Comparison of ENCODE assay signal across 20 cellular contexts in the genomic region with DNA sequence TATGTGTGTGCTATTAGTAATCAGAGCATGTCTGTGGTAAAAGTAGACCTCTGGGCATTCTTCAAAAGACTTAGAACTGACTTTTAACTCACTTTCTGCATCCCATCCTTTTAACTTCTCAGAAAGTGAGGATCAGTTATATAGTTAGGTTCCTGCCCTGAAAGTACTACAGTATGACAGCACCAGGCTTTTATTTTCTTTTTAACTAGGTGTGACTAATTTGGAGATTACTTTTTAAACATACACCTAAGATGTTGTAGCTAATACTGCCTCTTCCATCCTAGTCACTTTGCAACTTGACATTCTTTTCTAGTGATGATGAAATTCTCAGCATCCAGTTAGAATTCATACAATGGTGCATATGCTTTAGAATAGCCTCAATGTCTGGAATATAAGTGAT. TPM values are rescaled to one million over a fixed set of nuclear protein-coding genes. Genes with fewer than 3 reads are reported as not detected.
DNase-seq lines count a peak whose midpoint lies in the region; ATAC-seq and TF ChIP-seq lines count a peak whose summit lies in the region.
"Had no signal": no experiment of that assay in that cellular context is flagged by ENCODE, and none has a peak within 500 bp of the region (broad histone marks: within the 10 kb centered on the region; RNA-seq: fewer than 3 reads in every experiment).

No MANE protein-coding gene starts in this region.

- peak overlapping the region; percentile 25 for H3K4me3 Mint-ChIP-seq in activated T-cell treated with anti-CD3 and anti-CD28 coated beads, Interleukin-2, amount 50 U/mL, for 24 hours
- no peak overlapping the region for H3K4me3 Mint-ChIP-seq in activated naive CD8-positive, alpha-beta T cell treated with anti-CD3 and anti-CD28 coated beads for 36 hours
- H3K4me3 Mint-ChIP-seq in stimulated activated effector memory CD8-positive, alpha-beta T cell treated with anti-CD3 and anti-CD28 coated beads, Interleukin-12 subunit alpha, Interleukin-12 subunit beta, amount 100 ng/mL, for 72 hours: peak overlapping the region; percentile 86
- H3K4me3 Mint-ChIP-seq in MCF 10A (ENCODE audit: unreplicated experiment): no peak overlapping the region
- H3K4me3 Mint-ChIP-seq: mesothelial cell of epicardium had no signal

- intact Hi-C loops in MCF 10A (cut with micrococcal nuclease): no loop called here

- no peak overlapping the region for H3K4me3 ChIP-seq in HL-60 (replicated peaks; ENCODE audit: insufficient read depth, low read length)
- H3K4me3 ChIP-seq: ascending aorta, esophagus squamous epithelium, SK-N-MC had no signal

- H3K27ac ChIP-seq in HL-60 (replicated peaks): peak overlapping the region; percentile 90
- H3K27ac ChIP-seq: ascending aorta, esophagus squamous epithelium, SK-N-MC had no signal

- peak; percentile 70 for ATAC-seq in stimulated activated effector memory CD8-positive, alpha-beta T cell treated with anti-CD3 and anti-CD28 coated beads, Interleukin-12 subunit alpha, Interleukin-12 subunit beta, amount 100 ng/mL, for 72 hours
- ATAC-seq in HG03354 (IDR thresholded peaks at IDR 0.05; ENCODE audit: poor library complexity, severe bottlenecking, unreplicated experiment): no peak
- ATAC-seq: left colon had no signal

- no TSS peak for BruUV-seq in MCF 10A (replicated peaks; lab: Mats Ljungman, UMichigan)

- no peaks in the 10 kb centered on the region for H3K27me3 Mint-ChIP-seq in activated T-cell treated with anti-CD3 and anti-CD28 coated beads, Interleukin-2, amount 50 U/mL, for 24 hours
- no peaks in the 10 kb centered on the region for H3K27me3 Mint-ChIP-seq in activated naive CD8-positive, alpha-beta T cell treated with anti-CD3 and anti-CD28 coated beads for 36 hours
- no peaks in the 10 kb centered on the region for H3K27me3 Mint-ChIP-seq in MCF 10A (ENCODE audit: insufficient read depth, unreplicated experiment)

- CTCF ChIA-PET in MCF 10A (lab: Yijun Ruan, JAX): no interaction called here

- POLR2A ChIA-PET in MCF 10A (lab: Yijun Ruan, JAX): no interaction called here

- H3K4me1 Mint-ChIP-seq in activated T-cell treated with anti-CD3 and anti-CD28 coated beads, Interleukin-2, amount 50 U/mL, for 24 hours (ENCODE audit: low read depth): peaks cover 93% of the 10 kb centered on the region
- H3K4me1 Mint-ChIP-seq in activated naive CD8-positive, alpha-beta T cell treated with anti-CD3 and anti-CD28 coated beads for 36 hours: peaks cover 85% of the 10 kb centered on the region
- peaks cover 94% of the 10 kb centered on the region for H3K4me1 Mint-ChIP-seq in stimulated activated effector memory CD8-positive, alpha-beta T cell treated with anti-CD3 and anti-CD28 coated beads, Interleukin-12 subunit alpha, Interleukin-12 subunit beta, amount 100 ng/mL, for 72 hours
- H3K4me1 Mint-ChIP-seq in MCF 10A (ENCODE audit: insufficient read depth, unreplicated experiment): no peaks in the 10 kb centered on the region

- TF ChIP-seq CTCF in HL-60 (IDR thresholded peaks at IDR 0.05; ENCODE audit: insufficient read depth, low read length): no peak
- TF ChIP-seq CTCF in MCF 10A (IDR thresholded peaks at IDR 0.05; ENCODE audit: unreplicated experiment): no peak

- H3K27me3 ChIP-seq in HL-60 (ENCODE audit: insufficient read depth, poor library complexity, severe bottlenecking): no peaks in the 10 kb centered on the region
- H3K27me3 ChIP-seq: ascending aorta had no signal

- H3K27ac Mint-ChIP-seq in activated T-cell treated with anti-CD3 and anti-CD28 coated beads, Interleukin-2, amount 50 U/mL, for 24 hours: peak overlapping the region; percentile 92
- H3K27ac Mint-ChIP-seq in activated naive CD8-positive, alpha-beta T cell treated with anti-CD3 and anti-CD28 coated beads for 36 hours: peak overlapping the region; percentile 97
- H3K27ac Mint-ChIP-seq in stimulated activated effector memory CD8-positive, alpha-beta T cell treated with anti-CD3 and anti-CD28 coated beads, Interleukin-12 subunit alpha, Interleukin-12 subunit beta, amount 100 ng/mL, for 72 hours: peak overlapping the region; percentile 98
- no peak overlapping the region for H3K27ac Mint-ChIP-seq in MCF 10A (ENCODE audit: low read depth, unreplicated experiment)
- H3K27ac Mint-ChIP-seq: mesothelial cell of epicardium had no signal

- no peak for DNase-seq in activated T-cell treated with anti-CD3 and anti-CD28 coated beads, Interleukin-2, amount 50 U/mL, for 24 hours
- no peak for DNase-seq in activated T-cell treated with anti-CD3 and anti-CD28 coated beads, Interleukin-2, amount 50 U/mL, for 48 hours
- no peak for DNase-seq in HL-60 (ENCODE audit: low read depth in 1 of 2, low spot score in 1 of 2)
- no peak for DNase-seq in activated naive CD8-positive, alpha-beta T cell treated with anti-CD3 and anti-CD28 coated beads for 36 hours
- no peak for DNase-seq in stimulated activated effector memory CD8-positive, alpha-beta T cell treated with anti-CD3 and anti-CD28 coated beads, Interleukin-12 subunit alpha, Interleukin-12 subunit beta, amount 100 ng/mL, for 72 hours (ENCODE audit: low spot score in 2 of 2)
- DNase-seq in MCF 10A (ENCODE audit: unreplicated experiment): no peak
- no peak for DNase-seq in stimulated activated CD4-positive, alpha-beta T cell treated with anti-CD3 and anti-CD28 coated beads, Interleukin-2, amount 100 ng/mL, for 24 hours
- DNase-seq: cerebellar nuclear complex; DMS79; effector CD8-positive, alpha-beta T cell; esophagus squamous epithelium; Karpas-422; left colon; NCI-H1092 treated with DMSO at 0.1 percent for 48 hours; NCI-H2081 treated with DMSO at 0.1 percent for 48 hours; NCI-H510A had no signal

- peaks cover 2% of the 10 kb centered on the region for H3K9me3 Mint-ChIP-seq in activated T-cell treated with anti-CD3 and anti-CD28 coated beads, Interleukin-2, amount 50 U/mL, for 24 hours
- H3K9me3 Mint-ChIP-seq in activated naive CD8-positive, alpha-beta T cell treated with anti-CD3 and anti-CD28 coated beads for 36 hours: peaks cover 4% of the 10 kb centered on the region
- peaks cover 2% of the 10 kb centered on the region for H3K9me3 Mint-ChIP-seq in stimulated activated effector memory CD8-positive, alpha-beta T cell treated with anti-CD3 and anti-CD28 coated beads, Interleukin-12 subunit alpha, Interleukin-12 subunit beta, amount 100 ng/mL, for 72 hours
- H3K9me3 Mint-ChIP-seq in MCF 10A (ENCODE audit: unreplicated experiment): no peaks in the 10 kb centered on the region
- H3K9me3 Mint-ChIP-seq: mesothelial cell of epicardium had no signal

- H3K36me3 Mint-ChIP-seq in activated T-cell treated with anti-CD3 and anti-CD28 coated beads, Interleukin-2, amount 50 U/mL, for 24 hours (ENCODE audit: low read depth): peaks cover 13% of the 10 kb centered on the region
- peaks cover 18% of the 10 kb centered on the region for H3K36me3 Mint-ChIP-seq in activated naive CD8-positive, alpha-beta T cell treated with anti-CD3 and anti-CD28 coated beads for 36 hours
- peaks cover 27% of the 10 kb centered on the region for H3K36me3 Mint-ChIP-seq in stimulated activated effector memory CD8-positive, alpha-beta T cell treated with anti-CD3 and anti-CD28 coated beads, Interleukin-12 subunit alpha, Interleukin-12 subunit beta, amount 100 ng/mL, for 72 hours
- H3K36me3 Mint-ChIP-seq in MCF 10A (ENCODE audit: insufficient read depth, unreplicated experiment): peaks cover 11% of the 10 kb centered on the region
- H3K36me3 Mint-ChIP-seq: mesothelial cell of epicardium had no signal

RNA-seq across cellular contexts. Expression of a gene that starts 24.6 kb away (rescaled TPM):
- 10 to 100 TPM; 16.6 to 18.0 TPM for total RNA-seq in activated naive CD8-positive, alpha-beta T cell treated with anti-CD3 and anti-CD28 coated beads for 36 hours
- total RNA-seq in MCF 10A (2022): 86.2 and 102 TPM in 2 replicates

Comparison
In these comparisons a context has a peak if more than half of its experiments do, and no peak if none do; other contexts are left out.
1. H3K4me3 Mint-ChIP-seq: peak in activated T-cell treated with anti-CD3 and anti-CD28 coated beads, Interleukin-2, amount 50 U/mL, for 24 hours (single experiment) and stimulated activated effector memory CD8-positive, alpha-beta T cell treated with anti-CD3 and anti-CD28 coated beads, Interleukin-12 subunit alpha, Interleukin-12 subunit beta, amount 100 ng/mL, for 72 hours (single experiment); none in activated naive CD8-positive, alpha-beta T cell treated with anti-CD3 and anti-CD28 coated beads for 36 hours (single experiment) and MCF 10A (single experiment).